In genomic region chr4:41360911-41361830, GRCh38 we compare ENCODE assay signal across 8 cellular contexts.
A peak's percentile ranks its signal among the peaks of the same experiment; 100 is the strongest.
DNase-seq lines count a peak whose midpoint lies in the region; ATAC-seq lines count a peak whose summit lies in the region.

No MANE protein-coding gene starts in this region.

- DNase-seq in AG08396 (ENCODE audit: low spot score) (peak; percentile 49), HT-29 (ENCODE audit: low spot score) (peak; percentile 77), amygdala (lab: John Stamatoyannopoulos, UW) (peak in 44 of 56 donors; percentile 25 to 80 (median 66)), hippocampal formation (lab: John Stamatoyannopoulos, UW) (peak; percentile 48 to 75)
- DNase-seq in activated naive CD4-positive, alpha-beta T cell treated with anti-CD3 and anti-CD28 coated beads, Interleukin-2, amount 10 ng/mL, durations not matched to agents 7 days and 5 days = no peak

- no peaks in the 10 kb centered on the region for H3K36me3 Mint-ChIP-seq in activated naive CD4-positive, alpha-beta T cell treated with anti-CD3 and anti-CD28 coated beads, Interleukin-2, amount 10 ng/mL, durations not matched to agents 7 days and 5 days

- no peaks in the 10 kb centered on the region for H3K27me3 ChIP-seq in rectal smooth muscle tissue (ENCODE audit: control insufficient read depth, insufficient read depth, low read length)

- H3K4me3 Mint-ChIP-seq in activated naive CD4-positive, alpha-beta T cell treated with anti-CD3 and anti-CD28 coated beads, Interleukin-2, amount 10 ng/mL, durations not matched to agents 7 days and 5 days = no peak overlapping the region

- H3K4me1 ChIP-seq in rectal smooth muscle tissue (ENCODE audit: control insufficient read depth, insufficient read depth, low read length) = no peaks in the 10 kb centered on the region

- no peak overlapping the region for H3K27ac Mint-ChIP-seq in activated naive CD4-positive, alpha-beta T cell treated with anti-CD3 and anti-CD28 coated beads, Interleukin-2, amount 10 ng/mL, durations not matched to agents 7 days and 5 days

- no peaks in the 10 kb centered on the region for H3K4me1 Mint-ChIP-seq in activated naive CD4-positive, alpha-beta T cell treated with anti-CD3 and anti-CD28 coated beads, Interleukin-2, amount 10 ng/mL, durations not matched to agents 7 days and 5 days

- no peak overlapping the region for H3K9ac ChIP-seq in rectal smooth muscle tissue (ENCODE audit: low read length)

- H3K27ac ChIP-seq in rectal smooth muscle tissue (ENCODE audit: low read depth, low read length) = no peak overlapping the region

- ATAC-seq in GM19351 (IDR thresholded peaks at IDR 0.05; ENCODE audit: unreplicated experiment) (no peak), HG03457 (IDR thresholded peaks at IDR 0.05; ENCODE audit: unreplicated experiment) (no peak)

- H3K36me3 ChIP-seq in rectal smooth muscle tissue (ENCODE audit: control insufficient read depth, insufficient read depth, low read length) = no peaks in the 10 kb centered on the region

- peak overlapping the region; percentile 78 for H3K4me3 ChIP-seq in rectal smooth muscle tissue (ENCODE audit: low read length)

- peaks cover 54% of the 10 kb centered on the region for H3K27me3 Mint-ChIP-seq in activated naive CD4-positive, alpha-beta T cell treated with anti-CD3 and anti-CD28 coated beads, Interleukin-2, amount 10 ng/mL, durations not matched to agents 7 days and 5 days

- no peaks in the 10 kb centered on the region for H3K9me3 Mint-ChIP-seq in activated naive CD4-positive, alpha-beta T cell treated with anti-CD3 and anti-CD28 coated beads, Interleukin-2, amount 10 ng/mL, durations not matched to agents 7 days and 5 days

- CTCF ChIA-PET in activated naive CD4-positive, alpha-beta T cell treated with anti-CD3 and anti-CD28 coated beads, Interleukin-2, amount 10 ng/mL, durations not matched to agents 7 days and 5 days (lab: Charles Lee) = interaction anchor here (0.6 kb wide), 1 partner anchor 10 kb away, joined by 3 read pairs; no protein-coding TSS in a partner anchor
